Comparison of ENCODE assay signal across 1 cellular context in genomic region chr7:101169110-101169837, GRCh38.
TF ChIP-seq lines count a peak whose summit lies in the region.

No MANE protein-coding gene starts in this region.

TF ChIP-seq in K562, 482 proteins besides CTCF, POLR2A, EP300 and RAD21 (continued from another document and continues in another):
- TF ChIP-seq THRB (CRISPR knock-in tag; conservative IDR thresholded peaks at IDR 0.05), result no peak; the same call in 1 of the 2 replicates
- peak; percentile 49 for TF ChIP-seq FOS (IDR thresholded peaks at IDR 0.05; ENCODE audit: extremely low read depth, insufficient read length)
- no peak for TF ChIP-seq HOMEZ (CRISPR knock-in tag; IDR thresholded peaks at IDR 0.05)
- TF ChIP-seq ZNF354B (CRISPR knock-in tag; IDR thresholded peaks at IDR 0.05), result no peak
- TF ChIP-seq JUND (IDR thresholded peaks at IDR 0.05; ENCODE audit: borderline replicate concordance, low read depth, low read length), result peak; percentile 96
- peak; percentile 84 for TF ChIP-seq JUND (tag; IDR thresholded peaks at IDR 0.05; ENCODE audit: borderline replicate concordance, low read depth, low read length)
- TF ChIP-seq SPI1 (IDR thresholded peaks at IDR 0.05; ENCODE audit: borderline replicate concordance, low read depth, low read length), result no peak
- TF ChIP-seq YBX1 (IDR thresholded peaks at IDR 0.05), result 0 out of 2 replicates have a peak, but pooled peaks have one; percentile 65
- TF ChIP-seq SOX6 (IDR thresholded peaks at IDR 0.05), result no peak
- no peak for TF ChIP-seq NR0B1 (IDR thresholded peaks at IDR 0.05; ENCODE audit: partially characterized antibody)
- TF ChIP-seq ELF2 (CRISPR knock-in tag; IDR thresholded peaks at IDR 0.05), result no peak
- no peak for TF ChIP-seq ZKSCAN1 (IDR thresholded peaks at IDR 0.05; ENCODE audit: low read depth, low read length)
- no peak for TF ChIP-seq POLR2AphosphoS5 (IDR thresholded peaks at IDR 0.05; ENCODE audit: control insufficient read depth, insufficient read depth, low read depth, low read length)
- no peak for TF ChIP-seq HINFP (tag; conservative IDR thresholded peaks at IDR 0.05; ENCODE audit: low read depth)
- no peak for TF ChIP-seq ZMIZ1 (IDR thresholded peaks at IDR 0.05; ENCODE audit: low read depth in 2 of 2, low read length in 2 of 2)
- no peak for TF ChIP-seq ZFPM2 (CRISPR knock-in tag; IDR thresholded peaks at IDR 0.05)
- TF ChIP-seq ZFP30 (CRISPR knock-in tag; IDR thresholded peaks at IDR 0.05; ENCODE audit: borderline replicate concordance), result no peak
- TF ChIP-seq ZNF174 (CRISPR knock-in tag; IDR thresholded peaks at IDR 0.05), result no peak
- TF ChIP-seq TRIM25 (IDR thresholded peaks at IDR 0.05; ENCODE audit: borderline replicate concordance), result no peak
- no peak for TF ChIP-seq ZNF766 (CRISPR knock-in tag; conservative IDR thresholded peaks at IDR 0.05)
- no peak for TF ChIP-seq ARNT (IDR thresholded peaks at IDR 0.05)
- no peak for TF ChIP-seq FOXO4 (CRISPR knock-in tag; IDR thresholded peaks at IDR 0.05)
- TF ChIP-seq MAZ (CRISPR knock-in tag; conservative IDR thresholded peaks at IDR 0.05 in 1 of 2, IDR thresholded peaks at IDR 0.05 in 1 of 2), result no peak
- no peak for TF ChIP-seq ZNF134 (CRISPR knock-in tag; conservative IDR thresholded peaks at IDR 0.05)
- peak; percentile 60 for TF ChIP-seq NEUROD1 (IDR thresholded peaks at IDR 0.05; ENCODE audit: borderline replicate concordance, low read depth, low read length, partially characterized antibody)
- TF ChIP-seq ATF3 (IDR thresholded peaks at IDR 0.05), result peak; percentile 92
- TF ChIP-seq ATF3 (CRISPR knock-in tag; conservative IDR thresholded peaks at IDR 0.05), result no peak
- no peak for TF ChIP-seq ZNF644 (tag; IDR thresholded peaks at IDR 0.05; ENCODE audit: low read depth)
- TF ChIP-seq TAF1 (IDR thresholded peaks at IDR 0.05; ENCODE audit: control insufficient read depth, extremely low read depth, insufficient read depth, low read length, severe bottlenecking), result no peak
- no peak for TF ChIP-seq PURB (CRISPR knock-in tag; IDR thresholded peaks at IDR 0.05; ENCODE audit: low read depth)
- TF ChIP-seq JUN (IDR thresholded peaks at IDR 0.05; ENCODE audit: borderline replicate concordance, low read depth, low read length), result peak; percentile 75
- no peak for TF ChIP-seq JUN (CRISPR knock-in tag; IDR thresholded peaks at IDR 0.05; ENCODE audit: borderline replicate concordance)
- TF ChIP-seq KHSRP (IDR thresholded peaks at IDR 0.05), result no peak
- no peak for TF ChIP-seq ZNF592 (IDR thresholded peaks at IDR 0.05)
- TF ChIP-seq TRIM24 (IDR thresholded peaks at IDR 0.05), result peak; percentile 60 to 81
- no peak for TF ChIP-seq ZNF347 (CRISPR knock-in tag; IDR thresholded peaks at IDR 0.05; ENCODE audit: low read depth)
- no peak for TF ChIP-seq IRF2 (CRISPR knock-in tag; IDR thresholded peaks at IDR 0.05)
- TF ChIP-seq SLC30A9 (CRISPR knock-in tag; IDR thresholded peaks at IDR 0.05), result no peak
- TF ChIP-seq ZNF586 (CRISPR knock-in tag; conservative IDR thresholded peaks at IDR 0.05), result no peak
- TF ChIP-seq MTA3 (IDR thresholded peaks at IDR 0.05; ENCODE audit: borderline replicate concordance), result no peak
- TF ChIP-seq PRPF4 (IDR thresholded peaks at IDR 0.05; ENCODE audit: insufficient read depth, low read depth, low read length, poor library complexity, severe bottlenecking), result no peak
- no peak for TF ChIP-seq SIN3A (IDR thresholded peaks at IDR 0.05; ENCODE audit: borderline replicate concordance in 2 of 2, control insufficient read depth in 1 of 2, low read depth in 2 of 2, low read length in 2 of 2)
- TF ChIP-seq SNAPC5 (CRISPR knock-in tag; IDR thresholded peaks at IDR 0.05), result no peak
- no peak for TF ChIP-seq CBX5 (IDR thresholded peaks at IDR 0.05; ENCODE audit: borderline replicate concordance, low read depth)
- no peak for TF ChIP-seq ATF1 (CRISPR knock-in tag; IDR thresholded peaks at IDR 0.05)
- peak; percentile 41; the same call in 1 of the 2 replicates for TF ChIP-seq ATF1 (tag; IDR thresholded peaks at IDR 0.05)
- no peak for TF ChIP-seq MTF1 (CRISPR knock-in tag; IDR thresholded peaks at IDR 0.05; ENCODE audit: borderline replicate concordance)
